ENCODE assay signal across 12 cellular contexts in the genomic region with DNA sequence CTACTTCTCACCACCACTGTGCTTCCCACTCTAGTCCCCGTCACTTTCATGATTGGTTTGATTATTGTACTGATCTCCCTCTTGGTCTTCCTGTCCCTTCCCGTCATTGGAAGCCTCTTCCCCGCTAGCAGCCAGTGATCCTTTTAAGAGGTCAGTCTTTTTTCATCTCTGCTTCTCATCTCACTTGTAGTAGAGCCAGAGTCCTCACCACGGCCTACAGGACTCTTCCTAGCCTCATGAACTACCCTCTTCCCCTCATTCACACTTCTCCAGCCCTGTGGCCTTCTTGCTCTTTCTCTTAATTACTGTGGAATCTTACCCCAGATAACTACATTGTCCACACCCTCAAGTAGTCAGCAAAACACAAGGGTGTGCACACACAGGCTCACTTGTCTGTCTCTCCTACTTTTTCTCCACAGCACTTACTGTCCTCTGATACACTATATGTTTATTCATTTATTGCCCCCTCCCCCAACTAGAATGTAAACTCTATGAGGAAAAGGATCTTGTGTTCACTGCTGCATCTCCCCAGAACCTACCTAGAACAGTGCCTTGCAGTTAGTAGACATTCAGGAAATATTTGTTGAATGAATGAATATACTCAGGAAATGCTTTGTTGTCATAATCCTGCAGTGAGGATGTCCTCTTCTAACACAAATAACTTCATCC.
DNase-seq lines count a peak whose midpoint lies in the region; ATAC-seq and TF ChIP-seq lines count a peak whose summit lies in the region.
"Had no signal": no experiment of that assay in that cellular context is flagged by ENCODE, and none has a peak within 500 bp of the region (broad histone marks: within the 10 kb centered on the region; RNA-seq: fewer than 3 reads in every experiment).

No MANE protein-coding gene starts in this region.

- H4K20me1 ChIP-seq in OCI-LY3 (ENCODE audit: insufficient read depth, low read length) (peaks cover 12% of the 10 kb centered on the region), neural progenitor cell (ENCODE audit: low read depth) (peaks cover 14% of the 10 kb centered on the region)

- TF ChIP-seq CTCF in OCI-LY3 (IDR thresholded peaks at IDR 0.05; ENCODE audit: low read depth, low read length) (no peak), neural progenitor cell (IDR thresholded peaks at IDR 0.05) (no peak), gastroesophageal sphincter (IDR thresholded peaks at IDR 0.05) (no peak)

- DNase-seq in NCI-H748 (lab: John Stamatoyannopoulos, UW; ENCODE audit: unreplicated experiment) (peak; percentile 34), NCI-H748 treated with DMSO at 0.1 percent for 48 hours (lab: John Stamatoyannopoulos, UW) (no peak), dermis microvascular lymphatic vessel endothelial cell (ENCODE audit: low read depth in 2 of 2) (peak; percentile 36 to 74), neural progenitor cell (ENCODE audit: low spot score) (no peak), NCI-H510A treated with DMSO at 0.1 percent for 48 hours (lab: John Stamatoyannopoulos, UW) (no peak)
- DNase-seq: 8988T, foreskin fibroblast, thyroid gland had no signal

- ATAC-seq in gastroesophageal sphincter (no peak), GM19023 (IDR thresholded peaks at IDR 0.05; ENCODE audit: unreplicated experiment) (no peak)

- H3K4me1 Mint-ChIP-seq in neural progenitor cell, result no peaks in the 10 kb centered on the region

- H3K27ac ChIP-seq in OCI-LY3 (ENCODE audit: low read length) (0 out of 2 replicates have a peak overlapping the region, but pooled peaks have one; percentile 3), neural progenitor cell (peak overlapping the region; percentile 60), gastroesophageal sphincter (no peak overlapping the region)
- H3K27ac ChIP-seq: thyroid gland had no signal

- H3K27ac Mint-ChIP-seq in neural progenitor cell, result no peak overlapping the region

- H3K4me1 ChIP-seq in OCI-LY3 (ENCODE audit: low read length) (peaks cover 11% of the 10 kb centered on the region), neural progenitor cell (no peaks in the 10 kb centered on the region), gastroesophageal sphincter (peaks cover 0 to 9% (median 0%) of the 10 kb centered on the region in 3 donors)

- WGBS in gastroesophageal sphincter (ENCODE audit: low coverage in 1 of 2), 2 donors, result 84 to 85% methylated on average over 4 of the region's 4 CpGs

- no peak for TF ChIP-seq EP300 in gastroesophageal sphincter (IDR thresholded peaks at IDR 0.05)

- H3K36me3 ChIP-seq in OCI-LY3 (replicated peaks; ENCODE audit: low read depth, low read length) (peaks cover 10% of the 10 kb centered on the region), neural progenitor cell (no peaks in the 10 kb centered on the region), gastroesophageal sphincter (peaks cover 0 to 38% of the 10 kb centered on the region in 2 donors)

- H3K4me3 ChIP-seq in OCI-LY3 (ENCODE audit: low read length) (no peak overlapping the region), neural progenitor cell (no peak overlapping the region), gastroesophageal sphincter (no peak overlapping the region)
- H3K4me3 ChIP-seq: thyroid gland had no signal

- H3F3A ChIP-seq in neural progenitor cell (ENCODE audit: low read depth), result peaks cover 3% of the 10 kb centered on the region

- H3K9me3 Mint-ChIP-seq in neural progenitor cell, result no peaks in the 10 kb centered on the region
- H3K9me3 Mint-ChIP-seq: neural crest cell had no signal

- H3K27me3 ChIP-seq in OCI-LY3 (ENCODE audit: low read depth, low read length) (no peaks in the 10 kb centered on the region), neural progenitor cell (no peaks in the 10 kb centered on the region), gastroesophageal sphincter (no peaks in the 10 kb centered on the region)
- H3K27me3 ChIP-seq: thyroid gland had no signal

- H3K4me3 Mint-ChIP-seq in neural progenitor cell, result no peak overlapping the region
- H3K4me3 Mint-ChIP-seq: neural crest cell had no signal

- H3K9me3 ChIP-seq in OCI-LY3 (ENCODE audit: insufficient read depth, low read length) (no peaks in the 10 kb centered on the region), neural progenitor cell (ENCODE audit: low read depth) (no peaks in the 10 kb centered on the region), gastroesophageal sphincter (no peaks in the 10 kb centered on the region)
- H3K9me3 ChIP-seq: thyroid gland had no signal

- peaks cover 23% of the 10 kb centered on the region for H3K36me3 Mint-ChIP-seq in neural progenitor cell

- H3K79me2 ChIP-seq in OCI-LY3 (ENCODE audit: low read length) (peaks cover 4% of the 10 kb centered on the region), neural progenitor cell (ENCODE audit: low read depth) (peaks cover 16% of the 10 kb centered on the region)

- no peaks in the 10 kb centered on the region for H3K27me3 Mint-ChIP-seq in neural progenitor cell (ENCODE audit: insufficient read depth, low read depth)

- H3K9ac ChIP-seq in OCI-LY3 (ENCODE audit: low read length), result no peak overlapping the region
- H3K9ac ChIP-seq in neural progenitor cell, result no peak overlapping the region

- no peak overlapping the region for H3K4me2 ChIP-seq in OCI-LY3 (ENCODE audit: low read length)
- no peak overlapping the region for H3K4me2 ChIP-seq in neural progenitor cell

- TF ChIP-seq POLR2A in gastroesophageal sphincter (IDR thresholded peaks at IDR 0.05), result no peak

- no peak overlapping the region for H2AFZ ChIP-seq in OCI-LY3 (ENCODE audit: low read depth, low read length)
- no peak overlapping the region for H2AFZ ChIP-seq in neural progenitor cell (replicated peaks)

Comparison
In these comparisons a context has a peak if more than half of its experiments do, and no peak if none do; other contexts are left out.
1. DNase-seq: peak in NCI-H748 (single experiment) and dermis microvascular lymphatic vessel endothelial cell (2 of 2); none in NCI-H748 treated with DMSO at 0.1 percent for 48 hours (single experiment), neural progenitor cell (single experiment) and NCI-H510A treated with DMSO at 0.1 percent for 48 hours (single experiment).
2. H3K27ac ChIP-seq: peak in OCI-LY3 (single experiment) and neural progenitor cell (single experiment); none in gastroesophageal sphincter (0 of 4).